ENCODE assay signal across 26 cellular contexts in genomic region chr11:36229091-36229490, GRCh38.
"Had no signal": no experiment of that assay in that cellular context is flagged by ENCODE, and none has a peak within 500 bp of the region (broad histone marks: within the 10 kb centered on the region; RNA-seq: fewer than 3 reads in every experiment).

No MANE protein-coding gene starts in this region.

- DNase-seq: cerebellar nuclear complex; effector memory CD8-positive, alpha-beta T cell; esophagus squamous epithelium; foreskin fibroblast; left colon; left ventricle myocardium superior; mesenchymal stem cell; naive thymus-derived CD4-positive, alpha-beta T cell; occipital lobe; pancreas; right lobe of liver; spleen; stimulated activated CD4-positive, alpha-beta T cell treated with anti-CD3 and anti-CD28 coated beads, Interleukin-15, amount 100 ng/mL, for 24 hours; stimulated activated CD4-positive, alpha-beta T cell treated with anti-CD3 and anti-CD28 coated beads, Interleukin-1b, Interleukin-23, amount 100 ng/mL, for 48 hours; stimulated activated CD4-positive, alpha-beta T cell treated with anti-CD3 and anti-CD28 coated beads, Interleukin-4, amount 100 ng/mL, for 24 hours; stimulated activated naive B cell treated with anti-CD40 and anti-IgM and Interleukin-4, amounts not matched to agents 10 μg/mL and 1 μg/mL and 100 μg/mL, for 72 hours; stomach; substantia nigra had no signal

- H3K27ac Mint-ChIP-seq: dendritic cell treated with granulocyte-macrophage colony-stimulating factor and Interleukin-4, amounts not matched to agents 40 ng/mL and 50 ng/mL, for 4 days; effector memory CD8-positive, alpha-beta T cell; naive thymus-derived CD4-positive, alpha-beta T cell; progenitor cell of endocrine pancreas; stimulated activated naive B cell treated with anti-CD40 and anti-IgM and Interleukin-4, amounts not matched to agents 10 μg/mL and 1 μg/mL and 100 μg/mL, for 72 hours; type B pancreatic cell had no signal

- H3K27me3 Mint-ChIP-seq: dendritic cell treated with granulocyte-macrophage colony-stimulating factor and Interleukin-4, amounts not matched to agents 40 ng/mL and 50 ng/mL, for 4 days; progenitor cell of endocrine pancreas; type B pancreatic cell had no signal

- H3K4me2 ChIP-seq: hepatocyte had no signal

- H3K4me3 Mint-ChIP-seq: dendritic cell treated with granulocyte-macrophage colony-stimulating factor and Interleukin-4, amounts not matched to agents 40 ng/mL and 50 ng/mL, for 4 days; effector memory CD8-positive, alpha-beta T cell; naive thymus-derived CD4-positive, alpha-beta T cell; neural crest cell; stimulated activated naive B cell treated with anti-CD40 and anti-IgM and Interleukin-4, amounts not matched to agents 10 μg/mL and 1 μg/mL and 100 μg/mL, for 72 hours; type B pancreatic cell had no signal

- H3K4me1 Mint-ChIP-seq: naive thymus-derived CD4-positive, alpha-beta T cell; stimulated activated naive B cell treated with anti-CD40 and anti-IgM and Interleukin-4, amounts not matched to agents 10 μg/mL and 1 μg/mL and 100 μg/mL, for 72 hours had no signal

- H3K79me2 ChIP-seq: hepatocyte had no signal

- H3K4me3 ChIP-seq: esophagus squamous epithelium, gastroesophageal sphincter, hepatocyte, lung, pancreas, right lobe of liver, spleen, stomach, thoracic aorta had no signal

- H3K9me3 ChIP-seq: esophagus squamous epithelium, gastroesophageal sphincter, pancreas, right lobe of liver, spleen, stomach, thoracic aorta had no signal

- ATAC-seq: effector memory CD8-positive, alpha-beta T cell; gastroesophageal sphincter; left colon; left ventricle myocardium superior; naive thymus-derived CD4-positive, alpha-beta T cell; pancreas; right lobe of liver; stimulated activated naive B cell treated with anti-CD40 and anti-IgM and Interleukin-4, amounts not matched to agents 10 μg/mL and 1 μg/mL and 100 μg/mL, for 72 hours had no signal

- H3K4me1 ChIP-seq: pancreas, right lobe of liver had no signal

- H3K27me3 ChIP-seq: esophagus squamous epithelium, gastroesophageal sphincter, hepatocyte, pancreas, right lobe of liver, spleen, stomach had no signal

- H3K36me3 ChIP-seq: gastroesophageal sphincter, pancreas, right lobe of liver, spleen, thoracic aorta had no signal

- H3K36me3 Mint-ChIP-seq: naive thymus-derived CD4-positive, alpha-beta T cell; stimulated activated naive B cell treated with anti-CD40 and anti-IgM and Interleukin-4, amounts not matched to agents 10 μg/mL and 1 μg/mL and 100 μg/mL, for 72 hours had no signal

- H3K9me3 Mint-ChIP-seq: dendritic cell treated with granulocyte-macrophage colony-stimulating factor and Interleukin-4, amounts not matched to agents 40 ng/mL and 50 ng/mL, for 4 days; effector memory CD8-positive, alpha-beta T cell; naive thymus-derived CD4-positive, alpha-beta T cell; stimulated activated naive B cell treated with anti-CD40 and anti-IgM and Interleukin-4, amounts not matched to agents 10 μg/mL and 1 μg/mL and 100 μg/mL, for 72 hours; type B pancreatic cell had no signal

- H2AFZ ChIP-seq: hepatocyte had no signal

- H3K27ac ChIP-seq: esophagus squamous epithelium, gastroesophageal sphincter, hepatocyte, pancreas, right lobe of liver, spleen, stomach, thoracic aorta had no signal
